In genomic region chr17:32356750-32357149, GRCh38 we compare ENCODE assay signal across 1 cellular context.
TF ChIP-seq lines count a peak whose summit lies in the region.

No MANE protein-coding gene starts in this region.

TF ChIP-seq in WTC11, 78 proteins besides CTCF, POLR2A, EP300 and RAD21 (continued from another document):
- TF ChIP-seq GABPB1 (CRISPR knock-in tag; IDR thresholded peaks at IDR 0.05) (no peak), PREB (CRISPR knock-in tag; IDR thresholded peaks at IDR 0.05; ENCODE audit: borderline replicate concordance) (no peak), OVOL2 (CRISPR knock-in tag; IDR thresholded peaks at IDR 0.05; ENCODE audit: borderline replicate concordance) (no peak), ZNF416 (CRISPR knock-in tag; IDR thresholded peaks at IDR 0.05) (no peak), FOXP1 (CRISPR knock-in tag; IDR thresholded peaks at IDR 0.05; ENCODE audit: borderline replicate concordance) (no peak), ZNF423 (CRISPR knock-in tag; IDR thresholded peaks at IDR 0.05) (no peak), ZNF425 (CRISPR knock-in tag; conservative IDR thresholded peaks at IDR 0.05) (no peak), KAT7 (CRISPR knock-in tag; IDR thresholded peaks at IDR 0.05; ENCODE audit: borderline replicate concordance) (no peak), CREM (CRISPR knock-in tag; IDR thresholded peaks at IDR 0.05) (no peak), ZSCAN18 (CRISPR knock-in tag; IDR thresholded peaks at IDR 0.05) (no peak), NR2C2 (CRISPR knock-in tag; IDR thresholded peaks at IDR 0.05) (no peak), E2F4 (CRISPR knock-in tag; IDR thresholded peaks at IDR 0.05; ENCODE audit: borderline replicate concordance, low read depth) (no peak), SOX15 (CRISPR knock-in tag; IDR thresholded peaks at IDR 0.05) (no peak), AR (CRISPR knock-in tag; IDR thresholded peaks at IDR 0.05) (no peak)
